In the genomic region with DNA sequence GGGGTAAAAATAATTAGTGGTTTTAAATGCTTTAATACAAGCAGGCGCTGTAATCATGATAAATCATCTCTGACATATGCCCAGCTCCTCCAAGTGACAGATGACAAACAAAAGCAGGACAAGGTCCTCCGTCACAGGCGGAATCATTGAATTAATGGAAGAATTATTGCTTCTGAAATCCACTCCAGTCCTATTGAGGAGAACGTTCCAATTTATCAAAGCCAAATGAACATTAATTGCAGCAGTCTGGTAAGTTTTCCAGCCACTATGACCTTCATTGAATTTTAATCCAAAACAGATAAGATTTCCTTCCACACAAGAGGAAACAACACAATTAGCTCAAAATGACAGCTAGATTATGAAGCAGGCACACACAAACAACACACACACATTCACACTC, we compare ENCODE assay signal across 1 cellular context.
TF ChIP-seq lines count a peak whose summit lies in the region.

No MANE protein-coding gene starts in this region.

TF ChIP-seq in GM23338, 12 proteins besides CTCF, POLR2A, EP300 and RAD21 (continued from another document):
- TF ChIP-seq, protein P1, sequence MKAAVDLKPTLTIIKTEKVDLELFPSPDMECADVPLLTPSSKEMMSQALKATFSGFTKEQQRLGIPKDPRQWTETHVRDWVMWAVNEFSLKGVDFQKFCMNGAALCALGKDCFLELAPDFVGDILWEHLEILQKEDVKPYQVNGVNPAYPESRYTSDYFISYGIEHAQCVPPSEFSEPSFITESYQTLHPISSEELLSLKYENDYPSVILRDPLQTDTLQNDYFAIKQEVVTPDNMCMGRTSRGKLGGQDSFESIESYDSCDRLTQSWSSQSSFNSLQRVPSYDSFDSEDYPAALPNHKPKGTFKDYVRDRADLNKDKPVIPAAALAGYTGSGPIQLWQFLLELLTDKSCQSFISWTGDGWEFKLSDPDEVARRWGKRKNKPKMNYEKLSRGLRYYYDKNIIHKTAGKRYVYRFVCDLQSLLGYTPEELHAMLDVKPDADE (IDR thresholded peaks at IDR 0.05): no peak
- TF ChIP-seq ZNF331 (CRISPR knock-in tag; IDR thresholded peaks at IDR 0.05; ENCODE audit: low read depth) (no peak), POLR2AphosphoS5 (IDR thresholded peaks at IDR 0.05; ENCODE audit: low read depth) (no peak), EZH2phosphoT487 (IDR thresholded peaks at IDR 0.05; ENCODE audit: unreplicated experiment) (no peak), STAT1 (IDR thresholded peaks at IDR 0.05; ENCODE audit: unreplicated experiment) (no peak), NANOG (IDR thresholded peaks at IDR 0.05; ENCODE audit: borderline replicate concordance) (no peak)
- TF ChIP-seq, protein P2, sequence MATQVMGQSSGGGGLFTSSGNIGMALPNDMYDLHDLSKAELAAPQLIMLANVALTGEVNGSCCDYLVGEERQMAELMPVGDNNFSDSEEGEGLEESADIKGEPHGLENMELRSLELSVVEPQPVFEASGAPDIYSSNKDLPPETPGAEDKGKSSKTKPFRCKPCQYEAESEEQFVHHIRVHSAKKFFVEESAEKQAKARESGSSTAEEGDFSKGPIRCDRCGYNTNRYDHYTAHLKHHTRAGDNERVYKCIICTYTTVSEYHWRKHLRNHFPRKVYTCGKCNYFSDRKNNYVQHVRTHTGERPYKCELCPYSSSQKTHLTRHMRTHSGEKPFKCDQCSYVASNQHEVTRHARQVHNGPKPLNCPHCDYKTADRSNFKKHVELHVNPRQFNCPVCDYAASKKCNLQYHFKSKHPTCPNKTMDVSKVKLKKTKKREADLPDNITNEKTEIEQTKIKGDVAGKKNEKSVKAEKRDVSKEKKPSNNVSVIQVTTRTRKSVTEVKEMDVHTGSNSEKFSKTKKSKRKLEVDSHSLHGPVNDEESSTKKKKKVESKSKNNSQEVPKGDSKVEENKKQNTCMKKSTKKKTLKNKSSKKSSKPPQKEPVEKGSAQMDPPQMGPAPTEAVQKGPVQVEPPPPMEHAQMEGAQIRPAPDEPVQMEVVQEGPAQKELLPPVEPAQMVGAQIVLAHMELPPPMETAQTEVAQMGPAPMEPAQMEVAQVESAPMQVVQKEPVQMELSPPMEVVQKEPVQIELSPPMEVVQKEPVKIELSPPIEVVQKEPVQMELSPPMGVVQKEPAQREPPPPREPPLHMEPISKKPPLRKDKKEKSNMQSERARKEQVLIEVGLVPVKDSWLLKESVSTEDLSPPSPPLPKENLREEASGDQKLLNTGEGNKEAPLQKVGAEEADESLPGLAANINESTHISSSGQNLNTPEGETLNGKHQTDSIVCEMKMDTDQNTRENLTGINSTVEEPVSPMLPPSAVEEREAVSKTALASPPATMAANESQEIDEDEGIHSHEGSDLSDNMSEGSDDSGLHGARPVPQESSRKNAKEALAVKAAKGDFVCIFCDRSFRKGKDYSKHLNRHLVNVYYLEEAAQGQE (IDR thresholded peaks at IDR 0.05; ENCODE audit: unreplicated experiment): no peak
